ENCODE assay signal across 10 cellular contexts in the genomic region with DNA sequence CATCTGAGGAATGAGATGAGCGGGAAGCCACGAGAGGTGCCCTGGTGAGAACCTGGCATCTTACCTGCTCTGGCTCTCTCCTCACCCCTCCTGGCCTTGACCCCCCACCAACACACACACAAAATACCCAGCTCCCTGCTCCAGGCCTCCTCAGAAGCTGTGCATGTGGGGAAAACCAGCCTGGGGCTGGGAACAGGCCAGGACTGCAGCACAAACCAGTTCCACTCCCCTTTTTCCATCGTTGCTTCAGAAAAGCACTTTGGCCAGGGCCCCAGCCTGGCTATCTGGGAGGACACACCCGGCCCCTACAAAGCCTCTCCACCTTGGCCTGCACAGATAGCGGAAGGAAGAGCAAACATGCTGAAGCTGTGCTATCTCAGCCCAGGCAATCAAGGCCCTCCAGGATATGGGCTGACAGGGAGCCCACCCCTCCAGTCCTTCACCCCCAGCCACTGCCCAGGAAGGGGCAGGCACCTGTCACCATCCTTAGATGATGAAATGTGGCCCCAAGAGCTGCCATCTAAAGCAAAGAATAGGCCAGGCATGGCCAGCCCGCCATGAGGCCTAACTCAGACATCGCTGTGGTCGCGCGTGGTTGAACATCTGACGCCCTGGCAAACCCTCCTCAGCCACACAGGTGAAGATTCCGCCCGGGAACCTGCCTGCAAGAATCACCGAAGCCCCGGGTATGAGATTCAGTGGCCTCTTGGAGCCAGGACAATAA. TPM values are rescaled to one million over a fixed set of nuclear protein-coding genes. Genes with fewer than 3 reads are reported as not detected.
A peak's percentile ranks its signal among the peaks of the same experiment; 100 is the strongest.
DNase-seq lines count a peak whose midpoint lies in the region; ATAC-seq and TF ChIP-seq lines count a peak whose summit lies in the region.
"Had no signal": no experiment of that assay in that cellular context is flagged by ENCODE, and none has a peak within 500 bp of the region (broad histone marks: within the 10 kb centered on the region; RNA-seq: fewer than 3 reads in every experiment).

No MANE protein-coding gene starts in this region.

- no TSS peak for BruUV-seq in Caco-2 (replicated peaks; lab: Mats Ljungman, UMichigan)

- POLR2A ChIA-PET in Caco-2 (lab: Charles Lee) (interaction anchor here (0.6 to 0.8 kb wide), 2 partner anchors 36 to 39 kb away, joined by 3 to 5 read pairs; no protein-coding TSS in a partner anchor), T-cell (lab: Charles Lee) (no interaction called here)

- no peaks in the 10 kb centered on the region; the same call in 1 of the 2 replicates for H3K36me3 ChIP-seq in Caco-2 (ENCODE audit: control insufficient read depth, insufficient read depth, low read length)

- no peak for ATAC-seq in T-cell (replicated peaks in 1 of 4)

- H3K4me1 ChIP-seq in Caco-2 = peaks cover 38% of the 10 kb centered on the region

- H3K4me1 Mint-ChIP-seq in Caco-2 (ENCODE audit: low read depth, unreplicated experiment) (peaks cover 23% of the 10 kb centered on the region), T-cell (peaks cover 48 to 59% (median 54%) of the 10 kb centered on the region in 3 donors)

- intact Hi-C loops in Caco-2 (cut with micrococcal nuclease; ENCODE audit: unreplicated experiment) = no loop called here
- intact Hi-C loops in posterior vena cava (cut with DNase I) = no loop called here

- no peaks in the 10 kb centered on the region for H3K9me3 ChIP-seq in Caco-2

- no peaks in the 10 kb centered on the region for H3K9me3 Mint-ChIP-seq in Caco-2 (ENCODE audit: unreplicated experiment)
- no peaks in the 10 kb centered on the region for H3K9me3 Mint-ChIP-seq in T-cell

- no peaks in the 10 kb centered on the region for H3K27me3 ChIP-seq in Caco-2 (replicated peaks; ENCODE audit: control insufficient read depth, insufficient read depth, low read length)

- H3K4me3 ChIP-seq in Caco-2 (ENCODE audit: low read depth, low read length) = no peak overlapping the region

- H3K27me3 Mint-ChIP-seq in Caco-2 (ENCODE audit: insufficient read depth, unreplicated experiment) (no peaks in the 10 kb centered on the region), T-cell (no peaks in the 10 kb centered on the region)

- CTCF ChIA-PET in Caco-2 (lab: Charles Lee) = interaction anchor here (0.6 kb wide), 1 partner anchor 17 kb away, joined by 3 read pairs; no protein-coding TSS in a partner anchor
- CTCF ChIA-PET in T-cell (lab: Charles Lee) = no interaction called here

- peak overlapping the region; percentile 16 for H3K4me3 Mint-ChIP-seq in Caco-2 (ENCODE audit: unreplicated experiment)
- no peak overlapping the region for H3K4me3 Mint-ChIP-seq in T-cell

- TF ChIP-seq CTCF in Caco-2 (IDR thresholded peaks at IDR 0.05; ENCODE audit: insufficient read depth in 1 of 2, low read depth in 1 of 2, low read length in 1 of 2, severe bottlenecking in 1 of 2, unreplicated experiment in 1 of 2) = no peak

- H3K36me3 Mint-ChIP-seq in Caco-2 (ENCODE audit: insufficient read depth, unreplicated experiment) (peaks cover 38% of the 10 kb centered on the region), T-cell (no peaks in the 10 kb centered on the region)

- peak; percentile 73 for TF ChIP-seq POLR2A in erythroblast (IDR thresholded peaks at IDR 0.05; ENCODE audit: low read length)

- DNase-seq in Caco-2 (peak; percentile 63 to 67), T-cell (no peak), erythroblast (lab: John Stamatoyannopoulos, UW) (peak; percentile 93 to 97), posterior vena cava (ENCODE audit: low spot score) (peak; percentile 92), SW480 (ENCODE audit: low spot score) (no peak), ureter (ENCODE audit: low spot score) (no peak), NCI-H82 (lab: John Stamatoyannopoulos, UW) (no peak)
- no peak for DNase-seq in activated effector memory CD4-positive, alpha-beta T cell treated with Interleukin-2 at 50 U/mL for 16 hours
- DNase-seq: activated CD4-positive, alpha-beta T cell treated with anti-CD3 and anti-CD28 coated beads, Interleukin-2, amount 50 U/mL, for 48 hours; NCI-H1694 had no signal

- peak overlapping the region; percentile 76 for H3K27ac Mint-ChIP-seq in Caco-2 (ENCODE audit: unreplicated experiment)
- H3K27ac Mint-ChIP-seq in T-cell = peak overlapping the region; percentile 71 to 77

RNA-seq across cellular contexts. Expression of gene PISD, which starts 35.4 kb away (rescaled TPM):
- total RNA-seq in Caco-2 (2022) (56.7 and 58.7 TPM in 2 replicates), T-cell (10 to 100 TPM; 35.0 to 44.2 (median 39.3) TPM), posterior vena cava (10 to 100 TPM; 38.0 to 44.6 TPM), ureter (68.0 TPM)

Comparison
In these comparisons a context has a peak if more than half of its experiments do, and no peak if none do; other contexts are left out.
1. DNase-seq: peak in Caco-2 (2 of 2), erythroblast (2 of 2) and posterior vena cava (single experiment); none in T-cell (0 of 34), SW480 (single experiment), ureter (single experiment), NCI-H82 (single experiment) and activated effector memory CD4-positive, alpha-beta T cell treated with Interleukin-2 at 50 U/mL for 16 hours (single experiment).